Comparison of ENCODE assay signal across 3 cellular contexts in the genomic region with DNA sequence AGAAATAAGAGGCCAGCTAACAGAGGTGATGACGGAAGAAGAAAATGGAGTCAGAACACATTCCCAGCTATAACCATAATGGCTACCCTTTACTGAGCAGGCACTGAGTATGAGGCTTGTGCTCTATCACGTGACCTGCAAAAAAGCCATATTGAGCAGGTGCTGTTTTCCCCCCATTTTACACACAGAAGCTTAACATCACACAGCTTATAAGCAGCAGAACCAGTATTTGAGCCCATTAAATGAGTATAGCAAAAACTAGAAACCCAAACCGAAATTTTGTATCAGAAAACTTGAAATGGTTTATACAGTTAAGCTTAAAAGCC.
A peak's percentile ranks its signal among the peaks of the same experiment; 100 is the strongest.
TF ChIP-seq lines count a peak whose summit lies in the region.

No MANE protein-coding gene starts in this region.

TF ChIP-seq in HepG2, 621 proteins besides CTCF, POLR2A, EP300 and RAD21 (continues in another document):
- TF ChIP-seq NFKBIZ (CRISPR knock-in tag; IDR thresholded peaks at IDR 0.05) (no peak), U2AF1 (optimal IDR thresholded peaks at IDR 0.05; ENCODE audit: low read depth, low read length) (no peak), EED (CRISPR knock-in tag; IDR thresholded peaks at IDR 0.05) (no peak), KLF9 (CRISPR knock-in tag; IDR thresholded peaks at IDR 0.05; ENCODE audit: low read depth) (no peak), CHD2 (IDR thresholded peaks at IDR 0.05; ENCODE audit: low read depth, low read length) (no peak), ZNF552 (CRISPR knock-in tag; IDR thresholded peaks at IDR 0.05; ENCODE audit: borderline replicate concordance) (no peak), FOXK1 (CRISPR knock-in tag; IDR thresholded peaks at IDR 0.05; ENCODE audit: borderline replicate concordance, low read depth) (no peak), RAD51 (IDR thresholded peaks at IDR 0.05; ENCODE audit: borderline replicate concordance) (peak; percentile 64), ZFP62 (CRISPR knock-in tag; IDR thresholded peaks at IDR 0.05) (no peak), U2AF2 (IDR thresholded peaks at IDR 0.05; ENCODE audit: low read depth, low read length) (no peak), ZNF761 (CRISPR knock-in tag; conservative IDR thresholded peaks at IDR 0.05) (no peak), DR1 (CRISPR knock-in tag; IDR thresholded peaks at IDR 0.05) (no peak)
- TF ChIP-seq, protein P1, sequence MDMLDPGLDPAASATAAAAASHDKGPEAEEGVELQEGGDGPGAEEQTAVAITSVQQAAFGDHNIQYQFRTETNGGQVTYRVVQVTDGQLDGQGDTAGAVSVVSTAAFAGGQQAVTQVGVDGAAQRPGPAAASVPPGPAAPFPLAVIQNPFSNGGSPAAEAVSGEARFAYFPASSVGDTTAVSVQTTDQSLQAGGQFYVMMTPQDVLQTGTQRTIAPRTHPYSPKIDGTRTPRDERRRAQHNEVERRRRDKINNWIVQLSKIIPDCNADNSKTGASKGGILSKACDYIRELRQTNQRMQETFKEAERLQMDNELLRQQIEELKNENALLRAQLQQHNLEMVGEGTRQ (IDR thresholded peaks at IDR 0.05; ENCODE audit: low read depth, low read length): peak; percentile 43; the same call in 1 of the 2 replicates
- TF ChIP-seq, protein P1 (CRISPR knock-in tag; IDR thresholded peaks at IDR 0.05; ENCODE audit: borderline replicate concordance): no peak
- TF ChIP-seq, protein P2, sequence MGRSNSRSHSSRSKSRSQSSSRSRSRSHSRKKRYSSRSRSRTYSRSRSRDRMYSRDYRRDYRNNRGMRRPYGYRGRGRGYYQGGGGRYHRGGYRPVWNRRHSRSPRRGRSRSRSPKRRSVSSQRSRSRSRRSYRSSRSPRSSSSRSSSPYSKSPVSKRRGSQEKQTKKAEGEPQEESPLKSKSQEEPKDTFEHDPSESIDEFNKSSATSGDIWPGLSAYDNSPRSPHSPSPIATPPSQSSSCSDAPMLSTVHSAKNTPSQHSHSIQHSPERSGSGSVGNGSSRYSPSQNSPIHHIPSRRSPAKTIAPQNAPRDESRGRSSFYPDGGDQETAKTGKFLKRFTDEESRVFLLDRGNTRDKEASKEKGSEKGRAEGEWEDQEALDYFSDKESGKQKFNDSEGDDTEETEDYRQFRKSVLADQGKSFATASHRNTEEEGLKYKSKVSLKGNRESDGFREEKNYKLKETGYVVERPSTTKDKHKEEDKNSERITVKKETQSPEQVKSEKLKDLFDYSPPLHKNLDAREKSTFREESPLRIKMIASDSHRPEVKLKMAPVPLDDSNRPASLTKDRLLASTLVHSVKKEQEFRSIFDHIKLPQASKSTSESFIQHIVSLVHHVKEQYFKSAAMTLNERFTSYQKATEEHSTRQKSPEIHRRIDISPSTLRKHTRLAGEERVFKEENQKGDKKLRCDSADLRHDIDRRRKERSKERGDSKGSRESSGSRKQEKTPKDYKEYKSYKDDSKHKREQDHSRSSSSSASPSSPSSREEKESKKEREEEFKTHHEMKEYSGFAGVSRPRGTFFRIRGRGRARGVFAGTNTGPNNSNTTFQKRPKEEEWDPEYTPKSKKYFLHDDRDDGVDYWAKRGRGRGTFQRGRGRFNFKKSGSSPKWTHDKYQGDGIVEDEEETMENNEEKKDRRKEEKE (IDR thresholded peaks at IDR 0.05): no peak
- TF ChIP-seq, protein P3, sequence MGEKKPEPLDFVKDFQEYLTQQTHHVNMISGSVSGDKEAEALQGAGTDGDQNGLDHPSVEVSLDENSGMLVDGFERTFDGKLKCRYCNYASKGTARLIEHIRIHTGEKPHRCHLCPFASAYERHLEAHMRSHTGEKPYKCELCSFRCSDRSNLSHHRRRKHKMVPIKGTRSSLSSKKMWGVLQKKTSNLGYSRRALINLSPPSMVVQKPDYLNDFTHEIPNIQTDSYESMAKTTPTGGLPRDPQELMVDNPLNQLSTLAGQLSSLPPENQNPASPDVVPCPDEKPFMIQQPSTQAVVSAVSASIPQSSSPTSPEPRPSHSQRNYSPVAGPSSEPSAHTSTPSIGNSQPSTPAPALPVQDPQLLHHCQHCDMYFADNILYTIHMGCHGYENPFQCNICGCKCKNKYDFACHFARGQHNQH (CRISPR knock-in tag; IDR thresholded peaks at IDR 0.05): no peak

TF ChIP-seq in K562, 482 proteins besides CTCF, POLR2A, EP300 and RAD21:
- TF ChIP-seq NRF1 (conservative IDR thresholded peaks at IDR 0.05 in 1 of 2, IDR thresholded peaks at IDR 0.05 in 1 of 2) (no peak), YY1 (IDR thresholded peaks at IDR 0.05; ENCODE audit: borderline replicate concordance in 1 of 3, control insufficient read depth in 1 of 3, extremely low read depth in 1 of 3, insufficient read depth in 3 of 3, insufficient read length in 1 of 3, insufficient replicate concordance in 2 of 3, low read depth in 1 of 3, low read length in 2 of 3) (peak in 1 of 3 experiments; percentile 33), RAD51 (IDR thresholded peaks at IDR 0.05; ENCODE audit: borderline replicate concordance, low read depth) (peak; percentile 50; the same call in 1 of the 2 replicates)
TF ChIP-seq in K562: peak in this region for 2.

TF ChIP-seq in HEK293T, 16 proteins besides CTCF, POLR2A, EP300 and RAD21:
- TF ChIP-seq TARDBP (IDR thresholded peaks at IDR 0.05) (no peak), HDGF (IDR thresholded peaks at IDR 0.05; ENCODE audit: borderline replicate concordance) (no peak), CTBP1 (IDR thresholded peaks at IDR 0.05; ENCODE audit: borderline replicate concordance) (no peak), ELF4 (IDR thresholded peaks at IDR 0.05) (no peak), LEF1 (IDR thresholded peaks at IDR 0.05; ENCODE audit: borderline replicate concordance) (no peak), ARNT (IDR thresholded peaks at IDR 0.05) (no peak), BHLHE40 (IDR thresholded peaks at IDR 0.05; ENCODE audit: borderline replicate concordance) (no peak), L3MBTL2 (conservative IDR thresholded peaks at IDR 0.05) (no peak), SUZ12 (IDR thresholded peaks at IDR 0.05) (no peak)
- TF ChIP-seq, protein P4, sequence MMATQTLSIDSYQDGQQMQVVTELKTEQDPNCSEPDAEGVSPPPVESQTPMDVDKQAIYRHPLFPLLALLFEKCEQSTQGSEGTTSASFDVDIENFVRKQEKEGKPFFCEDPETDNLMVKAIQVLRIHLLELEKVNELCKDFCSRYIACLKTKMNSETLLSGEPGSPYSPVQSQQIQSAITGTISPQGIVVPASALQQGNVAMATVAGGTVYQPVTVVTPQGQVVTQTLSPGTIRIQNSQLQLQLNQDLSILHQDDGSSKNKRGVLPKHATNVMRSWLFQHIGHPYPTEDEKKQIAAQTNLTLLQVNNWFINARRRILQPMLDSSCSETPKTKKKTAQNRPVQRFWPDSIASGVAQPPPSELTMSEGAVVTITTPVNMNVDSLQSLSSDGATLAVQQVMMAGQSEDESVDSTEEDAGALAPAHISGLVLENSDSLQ (IDR thresholded peaks at IDR 0.05): no peak
